In the genomic region with DNA sequence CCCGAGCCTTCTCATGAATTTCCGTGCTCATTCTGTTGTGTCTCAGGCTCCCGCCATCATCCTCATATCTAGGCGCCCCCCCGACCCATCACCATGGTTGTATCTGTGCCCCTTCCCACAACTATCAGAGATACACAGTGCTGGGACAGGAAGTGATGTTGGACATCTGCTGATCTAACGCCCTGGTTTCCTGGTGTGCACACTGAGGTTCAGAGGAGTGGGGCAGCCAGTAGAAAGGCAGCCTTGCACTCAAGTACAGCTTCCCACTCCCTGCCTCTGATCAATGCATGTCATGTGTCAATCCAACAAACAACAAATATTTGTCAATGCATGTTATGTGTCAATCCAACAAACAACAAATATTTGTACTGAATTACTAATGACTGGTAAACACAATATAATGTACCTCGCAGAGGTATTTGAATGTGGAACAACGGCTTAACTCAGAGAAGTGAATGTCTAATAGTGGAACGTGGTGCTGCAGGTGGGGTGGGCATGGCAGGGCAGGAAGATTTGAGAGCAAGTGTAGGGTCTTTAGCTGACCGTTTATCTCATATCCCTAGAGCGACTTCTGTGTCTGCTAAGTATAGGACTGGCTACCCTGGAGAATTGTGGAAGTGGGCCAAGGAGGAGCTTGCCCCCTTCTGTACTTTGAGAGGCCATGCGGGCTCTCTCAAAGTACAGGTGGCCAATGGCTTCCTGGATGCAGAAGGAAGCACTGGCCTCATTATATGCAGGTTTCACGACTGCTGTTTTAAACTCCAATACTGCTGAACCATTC, we compare ENCODE assay signal across 17 cellular contexts.
"Had no signal": no experiment of that assay in that cellular context is flagged by ENCODE, and none has a peak within 500 bp of the region (broad histone marks: within the 10 kb centered on the region; RNA-seq: fewer than 3 reads in every experiment).

No MANE protein-coding gene starts in this region.

- H3K27ac ChIP-seq: ascending aorta, breast epithelium, epithelial cell of prostate, heart left ventricle, lower lobe of right lung, psoas muscle, right lobe of liver, thoracic aorta, upper lobe of right lung had no signal

- H3K4me1 ChIP-seq: ascending aorta, breast epithelium, heart left ventricle, psoas muscle, right lobe of liver, upper lobe of right lung had no signal

- H3K4me3 ChIP-seq: ascending aorta, breast epithelium, heart left ventricle, lower lobe of right lung, psoas muscle, right lobe of liver, smooth muscle cell, thoracic aorta, upper lobe of right lung had no signal

- DNase-seq: activated CD4-positive, CD25-positive, alpha-beta regulatory T cell treated with anti-CD3 and anti-CD28 coated beads, Interleukin-2, amount 50 U/mL, for 72 hours; activated naive CD4-positive, alpha-beta T cell treated with Interleukin-2 at 50 U/mL for 16 hours; heart left ventricle; left cardiac atrium; lower lobe of right lung; psoas muscle; right lobe of liver; upper lobe of right lung had no signal

- H3K9me3 Mint-ChIP-seq: activated T-helper 17 cell treated with anti-CD3 and anti-CD28 coated beads, Interleukin-2, amount 50 U/mL, for 72 hours; mesothelial cell of epicardium; neural crest cell had no signal

- H3K27me3 Mint-ChIP-seq: activated T-helper 17 cell treated with anti-CD3 and anti-CD28 coated beads, Interleukin-2, amount 50 U/mL, for 72 hours had no signal

- H3K27ac Mint-ChIP-seq: activated T-helper 17 cell treated with anti-CD3 and anti-CD28 coated beads, Interleukin-2, amount 50 U/mL, for 72 hours; mesothelial cell of epicardium had no signal

- H3K36me3 Mint-ChIP-seq: mesothelial cell of epicardium had no signal

- FAIRE-seq: frontal cortex had no signal

- H3K4me2 ChIP-seq: smooth muscle cell had no signal

- H3K4me3 Mint-ChIP-seq: activated T-helper 17 cell treated with anti-CD3 and anti-CD28 coated beads, Interleukin-2, amount 50 U/mL, for 72 hours; mesothelial cell of epicardium; neural crest cell had no signal

- ATAC-seq: activated T-helper 17 cell treated with anti-CD3 and anti-CD28 coated beads, Interleukin-2, amount 50 U/mL, for 72 hours; heart left ventricle; left cardiac atrium; psoas muscle; right lobe of liver had no signal

- H3K4me1 Mint-ChIP-seq: activated T-helper 17 cell treated with anti-CD3 and anti-CD28 coated beads, Interleukin-2, amount 50 U/mL, for 72 hours; neural crest cell had no signal

- H3K27me3 ChIP-seq: ascending aorta, breast epithelium, heart left ventricle, right lobe of liver, upper lobe of right lung had no signal
